1 cellular context compared by ENCODE assay signal in the genomic region with DNA sequence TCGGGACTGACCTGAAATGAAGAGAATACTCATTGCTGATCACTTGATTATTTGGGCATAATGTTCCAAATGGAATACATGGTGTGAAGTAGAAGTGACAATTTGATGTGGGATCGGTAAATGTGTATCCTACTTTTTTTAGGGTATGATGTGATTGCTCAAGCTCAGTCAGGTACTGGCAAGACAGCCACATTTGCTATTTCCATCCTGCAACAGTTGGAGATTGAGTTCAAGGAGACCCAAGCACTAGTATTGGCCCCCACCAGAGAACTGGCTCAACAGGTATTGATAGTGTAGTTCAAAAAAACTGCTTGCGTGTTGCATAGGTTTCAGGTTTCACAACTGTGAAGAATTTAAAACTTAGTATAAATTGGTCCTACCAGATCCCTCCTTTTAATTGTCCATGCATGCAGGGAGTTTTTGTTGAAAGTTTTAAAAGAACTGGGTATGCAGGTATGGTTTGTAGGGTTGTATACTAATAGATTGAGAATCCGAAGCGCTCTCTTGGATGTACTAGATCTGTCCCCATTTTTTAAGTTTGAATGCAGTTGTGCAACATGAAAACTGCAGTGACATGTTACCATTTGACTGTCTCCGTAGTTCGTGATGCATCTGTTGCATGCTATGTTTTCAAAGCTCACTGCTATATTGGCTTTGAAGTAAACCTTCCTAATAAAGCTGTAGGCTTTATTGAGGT.
TF ChIP-seq lines count a peak whose summit lies in the region.

No MANE protein-coding gene starts in this region.

TF ChIP-seq in GM23338, 12 proteins besides CTCF, POLR2A, EP300 and RAD21 (continued from another document):
- no peak for TF ChIP-seq REST (IDR thresholded peaks at IDR 0.05; ENCODE audit: unreplicated experiment)
- no peak for TF ChIP-seq STAT1 (IDR thresholded peaks at IDR 0.05; ENCODE audit: unreplicated experiment)
- no peak for TF ChIP-seq NANOG (IDR thresholded peaks at IDR 0.05; ENCODE audit: borderline replicate concordance)
- no peak for TF ChIP-seq ZNF114 (CRISPR knock-in tag; IDR thresholded peaks at IDR 0.05)
- TF ChIP-seq ZNF331 (CRISPR knock-in tag; IDR thresholded peaks at IDR 0.05; ENCODE audit: low read depth) = no peak
- TF ChIP-seq ETS1 (IDR thresholded peaks at IDR 0.05) = no peak
- TF ChIP-seq CREB1 (CRISPR knock-in tag; IDR thresholded peaks at IDR 0.05; ENCODE audit: low read depth) = no peak
- TF ChIP-seq POLR2AphosphoS5 (IDR thresholded peaks at IDR 0.05; ENCODE audit: low read depth) = no peak
- TF ChIP-seq JUNB (IDR thresholded peaks at IDR 0.05; ENCODE audit: unreplicated experiment) = no peak
- no peak for TF ChIP-seq EZH2phosphoT487 (IDR thresholded peaks at IDR 0.05; ENCODE audit: unreplicated experiment)
